Comparison of ENCODE assay signal across 12 cellular contexts in the genomic region with DNA sequence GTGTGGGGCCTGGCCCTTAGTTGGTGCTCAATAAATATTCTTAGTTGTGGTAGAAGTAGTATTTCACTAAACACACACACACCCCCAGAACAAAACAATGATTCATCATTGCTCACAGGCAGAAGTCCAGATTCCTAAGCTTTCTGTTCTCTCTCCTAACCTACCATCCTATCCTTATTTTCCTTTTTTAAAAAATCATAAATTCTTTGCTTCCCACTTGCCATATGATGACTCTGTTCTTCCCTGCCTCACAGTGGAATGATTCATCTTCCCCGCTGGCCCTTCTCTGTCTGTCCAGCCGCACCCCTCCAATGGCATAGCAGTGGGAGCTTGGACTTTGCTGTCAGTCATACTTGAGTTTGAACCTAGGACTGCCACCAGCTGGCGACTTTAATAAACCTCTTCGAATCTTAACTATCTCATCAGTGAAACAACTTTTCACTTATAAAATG. TPM values are rescaled to one million over a fixed set of nuclear protein-coding genes. Genes with fewer than 3 reads are reported as not detected.
DNase-seq lines count a peak whose midpoint lies in the region; FAIRE-seq and TF ChIP-seq lines count a peak whose summit lies in the region.
"Had no signal": no experiment of that assay in that cellular context is flagged by ENCODE, and none has a peak within 500 bp of the region (broad histone marks: within the 10 kb centered on the region; RNA-seq: fewer than 3 reads in every experiment).

No MANE protein-coding gene starts in this region.

- H3K27ac Mint-ChIP-seq in MCF 10A (ENCODE audit: low read depth, unreplicated experiment), result no peak overlapping the region
- no peak overlapping the region for H3K27ac Mint-ChIP-seq in activated CD4-positive, alpha-beta memory T cell treated with anti-CD3 and anti-CD28 coated beads, Interleukin-2, amount 10 ng/mL, durations not matched to agents 7 days and 5 days
- H3K27ac Mint-ChIP-seq: stimulated activated naive B cell treated with anti-CD40 and anti-IgM and Interleukin-4, amounts not matched to agents 10 μg/mL and 1 μg/mL and 100 μg/mL, for 72 hours had no signal

- no peak for TF ChIP-seq POLR2A in breast epithelium (IDR thresholded peaks at IDR 0.05)

- in situ Hi-C loops in SK-MEL-5 (cut with HindIII; ENCODE audit: low pct_unique_long_range_greater_than_20kb, low sequenced_read_pairs), result no loop called here

- no peaks in the 10 kb centered on the region for H3K36me3 Mint-ChIP-seq in MCF 10A (ENCODE audit: insufficient read depth, unreplicated experiment)
- H3K36me3 Mint-ChIP-seq in activated CD4-positive, alpha-beta memory T cell treated with anti-CD3 and anti-CD28 coated beads, Interleukin-2, amount 10 ng/mL, durations not matched to agents 7 days and 5 days (ENCODE audit: low read depth), result no peaks in the 10 kb centered on the region
- H3K36me3 Mint-ChIP-seq: stimulated activated naive B cell treated with anti-CD40 and anti-IgM and Interleukin-4, amounts not matched to agents 10 μg/mL and 1 μg/mL and 100 μg/mL, for 72 hours had no signal

- CTCF ChIA-PET in MCF 10A (lab: Yijun Ruan, JAX), result interaction anchor here (0.7 to 1.4 kb wide), 3 partner anchors 27 to 612 kb away, joined by 3 read pairs; no protein-coding TSS in a partner anchor
- CTCF ChIA-PET in activated CD4-positive, alpha-beta memory T cell treated with anti-CD3 and anti-CD28 coated beads, Interleukin-2, amount 10 ng/mL, durations not matched to agents 7 days and 5 days (lab: Charles Lee), result no interaction called here

- H3K9me3 Mint-ChIP-seq in MCF 10A (ENCODE audit: unreplicated experiment), result no peaks in the 10 kb centered on the region
- no peaks in the 10 kb centered on the region for H3K9me3 Mint-ChIP-seq in activated CD4-positive, alpha-beta memory T cell treated with anti-CD3 and anti-CD28 coated beads, Interleukin-2, amount 10 ng/mL, durations not matched to agents 7 days and 5 days
- H3K9me3 Mint-ChIP-seq: stimulated activated naive B cell treated with anti-CD40 and anti-IgM and Interleukin-4, amounts not matched to agents 10 μg/mL and 1 μg/mL and 100 μg/mL, for 72 hours had no signal

- H3K4me1 Mint-ChIP-seq in MCF 10A (ENCODE audit: insufficient read depth, unreplicated experiment), result peaks cover 27% of the 10 kb centered on the region
- peaks cover 16% of the 10 kb centered on the region for H3K4me1 Mint-ChIP-seq in activated CD4-positive, alpha-beta memory T cell treated with anti-CD3 and anti-CD28 coated beads, Interleukin-2, amount 10 ng/mL, durations not matched to agents 7 days and 5 days

- H3K4me3 ChIP-seq in breast epithelium, result no peak overlapping the region
- H3K4me3 ChIP-seq in fibroblast of pulmonary artery (replicated peaks; ENCODE audit: low read depth, low read length), result no peak overlapping the region
- H3K4me3 ChIP-seq: SK-N-MC had no signal

- intact Hi-C loops in MCF 10A (cut with micrococcal nuclease) (loop anchor here (5.0 to 10.0 kb wide), 2 partner anchors 449 to 1324 kb away; no protein-coding TSS in a partner anchor), breast epithelium (cut with DNase I; ENCODE audit: low total_unique reads) (no loop called here)

- no TSS peak for BruUV-seq in MCF 10A (replicated peaks; lab: Mats Ljungman, UMichigan)

- TF ChIP-seq CTCF in MCF 10A (IDR thresholded peaks at IDR 0.05; ENCODE audit: unreplicated experiment), result no peak
- TF ChIP-seq CTCF in breast epithelium (IDR thresholded peaks at IDR 0.05), result no peak
- no peak for TF ChIP-seq CTCF in fibroblast of pulmonary artery (IDR thresholded peaks at IDR 0.05; ENCODE audit: low read length, missing control alignments)

- no peaks in the 10 kb centered on the region for H3K27me3 ChIP-seq in breast epithelium

- FAIRE-seq in urothelium cell line (lab: Jason Lieb, UNC), result peak; percentile 48

- H3K4me3 Mint-ChIP-seq in MCF 10A (ENCODE audit: unreplicated experiment), result no peak overlapping the region
- no peak overlapping the region for H3K4me3 Mint-ChIP-seq in activated CD4-positive, alpha-beta memory T cell treated with anti-CD3 and anti-CD28 coated beads, Interleukin-2, amount 10 ng/mL, durations not matched to agents 7 days and 5 days
- H3K4me3 Mint-ChIP-seq: stimulated activated naive B cell treated with anti-CD40 and anti-IgM and Interleukin-4, amounts not matched to agents 10 μg/mL and 1 μg/mL and 100 μg/mL, for 72 hours had no signal

- peaks cover 0 to 7% of the 10 kb centered on the region in 2 donors for H3K9me3 ChIP-seq in breast epithelium

- H3K36me3 ChIP-seq in breast epithelium, result no peaks in the 10 kb centered on the region

- H3K27me3 Mint-ChIP-seq in MCF 10A (ENCODE audit: insufficient read depth, unreplicated experiment), result no peaks in the 10 kb centered on the region
- peaks cover 42% of the 10 kb centered on the region for H3K27me3 Mint-ChIP-seq in activated CD4-positive, alpha-beta memory T cell treated with anti-CD3 and anti-CD28 coated beads, Interleukin-2, amount 10 ng/mL, durations not matched to agents 7 days and 5 days

- peak; percentile 80 for DNase-seq in MCF 10A (ENCODE audit: unreplicated experiment)
- no peak for DNase-seq in breast epithelium (ENCODE audit: low spot score in 2 of 2)
- DNase-seq in SK-MEL-5 (ENCODE audit: low read depth, low spot score), result peak; percentile 11
- peak; percentile 70 for DNase-seq in fibroblast of pulmonary artery (ENCODE audit: low read depth)
- peak; percentile 85 for DNase-seq in urothelium cell line (ENCODE audit: low spot score)
- DNase-seq in activated CD4-positive, alpha-beta memory T cell treated with anti-CD3 and anti-CD28 coated beads, Interleukin-2, amount 10 ng/mL, durations not matched to agents 7 days and 5 days, result no peak
- DNase-seq in NCI-H446 treated with DMSO at 0.1 percent for 48 hours (lab: John Stamatoyannopoulos, UW), result no peak
- DNase-seq in NCI-H1694 (lab: John Stamatoyannopoulos, UW), result no peak
- DNase-seq: AML-193; MV-4-11; stimulated activated naive B cell treated with anti-CD40 and anti-IgM and Interleukin-4, amounts not matched to agents 10 μg/mL and 1 μg/mL and 100 μg/mL, for 72 hours had no signal

- no peaks in the 10 kb centered on the region for H3K4me1 ChIP-seq in breast epithelium

- no peak overlapping the region for H3K27ac ChIP-seq in breast epithelium
- H3K27ac ChIP-seq: SK-N-MC had no signal

- POLR2A ChIA-PET in MCF 10A (lab: Yijun Ruan, JAX), result interaction anchor here (0.7 to 1.0 kb wide), 2 partner anchors 12 to 399 kb away, joined by 3 to 5 read pairs; no protein-coding TSS in a partner anchor
- POLR2A ChIA-PET in activated CD4-positive, alpha-beta memory T cell treated with anti-CD3 and anti-CD28 coated beads, Interleukin-2, amount 10 ng/mL, durations not matched to agents 7 days and 5 days (lab: Charles Lee), result no interaction called here

RNA-seq across cellular contexts. Expression of a gene that starts 5.2 kb away (rescaled TPM):
- 0.77 and 1.7 TPM in 2 replicates for total RNA-seq in MCF 10A (2022)
- total RNA-seq in breast epithelium, result 1 to 10 TPM; 1.9 to 5.9 (median 2.3) TPM
- total RNA-seq in SK-MEL-5 (2014; rRNA removed; shearing (Covaris generic)), result 0.24 and 0.95 TPM in 2 replicates
- 0.58 and 1.7 TPM in 2 replicates for polyA plus RNA-seq in SK-MEL-5 (2015; cell fraction: cytosol; rRNA removed)
- 6.0 and 16.9 TPM in 2 replicates for polyA plus RNA-seq in SK-MEL-5 (2015; cell fraction: nucleus; rRNA removed)
- 1 to 10 TPM in 1 of 2 experiments, under 1 TPM in 1; 0.95 to 1.8 TPM for total RNA-seq in activated CD4-positive, alpha-beta memory T cell treated with anti-CD3 and anti-CD28 coated beads, Interleukin-2, amount 10 ng/mL, durations not matched to agents 7 days and 5 days

Comparison
In these comparisons a context has a peak if more than half of its experiments do, and no peak if none do; other contexts are left out.
1. DNase-seq: peak in MCF 10A (single experiment), SK-MEL-5 (single experiment), fibroblast of pulmonary artery (single experiment) and urothelium cell line (single experiment); none in breast epithelium (0 of 2), activated CD4-positive, alpha-beta memory T cell treated with anti-CD3 and anti-CD28 coated beads, Interleukin-2, amount 10 ng/mL, durations not matched to agents 7 days and 5 days (single experiment), NCI-H446 treated with DMSO at 0.1 percent for 48 hours (single experiment) and NCI-H1694 (single experiment).